ENCODE assay signal across 21 cellular contexts in the genomic region with DNA sequence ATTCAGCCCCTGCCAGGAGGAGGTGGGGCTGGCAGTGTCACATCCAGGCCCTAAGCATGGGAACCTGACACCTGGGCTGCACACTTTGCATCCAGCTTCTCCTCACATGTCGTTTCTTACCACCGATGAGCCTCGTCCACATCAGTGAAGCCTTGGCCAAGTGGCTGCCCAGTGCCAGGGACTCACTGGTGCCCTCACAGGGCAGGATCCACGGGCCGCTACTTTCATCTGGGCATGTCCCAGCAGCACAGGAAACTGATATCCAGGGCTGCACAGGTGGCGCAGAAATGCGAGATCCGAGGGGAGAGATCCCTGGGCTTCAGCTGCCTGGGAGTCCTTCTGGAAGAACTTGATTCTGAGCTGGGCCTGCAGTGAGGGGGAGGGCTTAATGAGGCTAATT.
DNase-seq lines count a peak whose midpoint lies in the region; ATAC-seq and TF ChIP-seq lines count a peak whose summit lies in the region.
"Had no signal": no experiment of that assay in that cellular context is flagged by ENCODE, and none has a peak within 500 bp of the region (broad histone marks: within the 10 kb centered on the region; RNA-seq: fewer than 3 reads in every experiment).

No MANE protein-coding gene starts in this region.

- no peaks in the 10 kb centered on the region for H3K9me3 Mint-ChIP-seq in activated CD8-positive, alpha-beta T cell treated with anti-CD3 and anti-CD28 coated beads for 36 hours
- H3K9me3 Mint-ChIP-seq: activated T-cell treated with anti-CD3 and anti-CD28 coated beads, Interleukin-2, amount 50 U/mL, for 72 hours; natural killer cell; stimulated activated naive CD8-positive, alpha-beta T cell treated with anti-CD3 and anti-CD28 coated beads, Interleukin-15, Interleukin-2, amounts not matched to agents 100 ng/mL and 50 ng/mL, for 24 hours had no signal

- H3K27ac Mint-ChIP-seq in activated CD8-positive, alpha-beta T cell treated with anti-CD3 and anti-CD28 coated beads for 36 hours: no peak overlapping the region
- H3K27ac Mint-ChIP-seq: activated T-cell treated with anti-CD3 and anti-CD28 coated beads, Interleukin-2, amount 50 U/mL, for 72 hours; B cell; natural killer cell; stimulated activated naive CD8-positive, alpha-beta T cell treated with anti-CD3 and anti-CD28 coated beads, Interleukin-15, Interleukin-2, amounts not matched to agents 100 ng/mL and 50 ng/mL, for 24 hours had no signal

- H3K36me3 Mint-ChIP-seq in activated CD8-positive, alpha-beta T cell treated with anti-CD3 and anti-CD28 coated beads for 36 hours (ENCODE audit: low read depth): no peaks in the 10 kb centered on the region
- H3K36me3 Mint-ChIP-seq: natural killer cell had no signal

- no peak for ATAC-seq in GM19023 (IDR thresholded peaks at IDR 0.05; ENCODE audit: unreplicated experiment)
- no peak for ATAC-seq in activated CD8-positive, alpha-beta T cell treated with anti-CD3 and anti-CD28 coated beads for 36 hours
- ATAC-seq: activated T-cell treated with anti-CD3 and anti-CD28 coated beads, Interleukin-2, amount 50 U/mL, for 72 hours; natural killer cell had no signal

- POLR2A ChIA-PET in activated CD8-positive, alpha-beta T cell treated with anti-CD3 and anti-CD28 coated beads for 36 hours (lab: Charles Lee): no interaction called here

- CTCF ChIA-PET in activated CD8-positive, alpha-beta T cell treated with anti-CD3 and anti-CD28 coated beads for 36 hours (lab: Charles Lee): no interaction called here

- peaks cover 6% of the 10 kb centered on the region for H3K27me3 Mint-ChIP-seq in activated CD8-positive, alpha-beta T cell treated with anti-CD3 and anti-CD28 coated beads for 36 hours

- no peak for TF ChIP-seq CTCF in activated CD8-positive, alpha-beta T cell treated with anti-CD3 and anti-CD28 coated beads for 36 hours (IDR thresholded peaks at IDR 0.05)
- TF ChIP-seq CTCF in right atrium auricular region (IDR thresholded peaks at IDR 0.05): no peak

- H3K4me1 Mint-ChIP-seq in activated CD8-positive, alpha-beta T cell treated with anti-CD3 and anti-CD28 coated beads for 36 hours (ENCODE audit: low read depth): no peaks in the 10 kb centered on the region
- H3K4me1 Mint-ChIP-seq: B cell had no signal

- DNase-seq in NCI-H1105 treated with DMSO at 0.1 percent for 48 hours (lab: John Stamatoyannopoulos, UW) (peak; percentile 17), NCI-H1105 (lab: John Stamatoyannopoulos, UW) (no peak), NCI-H2196 treated with DMSO at 0.1 percent for 48 hours (lab: John Stamatoyannopoulos, UW; ENCODE audit: unreplicated experiment) (peak; percentile 72), islet precursor cell (peak; percentile 43), right atrium auricular region (ENCODE audit: low spot score) (no peak)
- DNase-seq in stimulated activated CD8-positive, alpha-beta memory T cell treated with anti-CD3 and anti-CD28 coated beads, Interleukin-4, amount 100 ng/mL, for 48 hours: peak; percentile 10
- DNase-seq in activated CD8-positive, alpha-beta T cell treated with anti-CD3 and anti-CD28 coated beads for 36 hours: no peak
- DNase-seq: activated naive CD4-positive, alpha-beta T cell treated with anti-CD3 and anti-CD28 coated beads, Interleukin-2, amount 50 U/mL, for 16 hours; activated T-cell treated with anti-CD3 and anti-CD28 coated beads, Interleukin-2, amount 50 U/mL, for 72 hours; central memory CD4-positive, alpha-beta T cell; esophagus squamous epithelium; natural killer cell; NCI-H1092; T-helper 2 cell; trophoblast cell; WERI-Rb-1 had no signal

- intact Hi-C loops in activated CD8-positive, alpha-beta T cell treated with anti-CD3 and anti-CD28 coated beads for 36 hours (cut with micrococcal nuclease): no loop called here

- no peaks in the 10 kb centered on the region for H3K36me3 ChIP-seq in right atrium auricular region
- H3K36me3 ChIP-seq: esophagus squamous epithelium, WERI-Rb-1 had no signal

- H3K27me3 ChIP-seq in right atrium auricular region: no peaks in the 10 kb centered on the region

- no peak overlapping the region for H3K4me3 ChIP-seq in right atrium auricular region
- H3K4me3 ChIP-seq: esophagus squamous epithelium, SK-N-MC, skin epidermis had no signal

- no peaks in the 10 kb centered on the region for H3K4me1 ChIP-seq in right atrium auricular region
- H3K4me1 ChIP-seq: esophagus squamous epithelium had no signal

- H3K27ac ChIP-seq in right atrium auricular region: no peak overlapping the region
- H3K27ac ChIP-seq: esophagus squamous epithelium, SK-N-MC, skin epidermis, WERI-Rb-1 had no signal

- no peak overlapping the region for H3K4me3 Mint-ChIP-seq in activated CD8-positive, alpha-beta T cell treated with anti-CD3 and anti-CD28 coated beads for 36 hours
- H3K4me3 Mint-ChIP-seq: activated T-cell treated with anti-CD3 and anti-CD28 coated beads, Interleukin-2, amount 50 U/mL, for 72 hours; B cell; natural killer cell; stimulated activated naive CD8-positive, alpha-beta T cell treated with anti-CD3 and anti-CD28 coated beads, Interleukin-15, Interleukin-2, amounts not matched to agents 100 ng/mL and 50 ng/mL, for 24 hours had no signal

- H3K9me3 ChIP-seq in right atrium auricular region: no peaks in the 10 kb centered on the region
- H3K9me3 ChIP-seq: esophagus squamous epithelium had no signal

Comparison
In these comparisons a context has a peak if more than half of its experiments do, and no peak if none do; other contexts are left out.
1. DNase-seq: peak in NCI-H1105 treated with DMSO at 0.1 percent for 48 hours (single experiment), NCI-H2196 treated with DMSO at 0.1 percent for 48 hours (single experiment), islet precursor cell (single experiment) and stimulated activated CD8-positive, alpha-beta memory T cell treated with anti-CD3 and anti-CD28 coated beads, Interleukin-4, amount 100 ng/mL, for 48 hours (single experiment); none in NCI-H1105 (single experiment), activated CD8-positive, alpha-beta T cell treated with anti-CD3 and anti-CD28 coated beads for 36 hours (single experiment) and right atrium auricular region (single experiment).